ENCODE assay signal across 6 cellular contexts in the genomic region with DNA sequence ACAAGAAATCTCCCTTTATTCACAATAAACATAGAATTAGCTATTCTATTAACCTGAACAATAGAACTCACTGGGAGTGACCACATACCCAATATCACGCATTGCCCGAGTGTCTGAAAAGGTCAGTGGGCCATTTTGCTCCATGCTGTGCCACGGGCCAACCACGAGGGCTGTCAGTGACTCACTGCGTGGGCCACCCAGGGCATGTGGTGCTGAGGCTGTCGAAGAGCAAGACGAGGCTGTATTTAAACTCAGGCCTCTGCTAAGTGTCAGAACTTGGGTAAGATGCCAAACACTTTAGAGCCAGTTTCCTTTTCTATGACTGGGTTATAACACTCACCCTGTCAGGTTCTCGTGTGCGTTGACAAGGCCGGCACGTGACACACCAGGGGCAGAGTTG. TPM values are rescaled to one million over a fixed set of nuclear protein-coding genes. Genes with fewer than 3 reads are reported as not detected.
DNase-seq lines count a peak whose midpoint lies in the region; ATAC-seq, FAIRE-seq and TF ChIP-seq lines count a peak whose summit lies in the region.
"Not testable (repeated sequence)": the region's sequence is repeated elsewhere in the genome, so short reads cannot be mapped to it uniquely, and the experiment has no call there.
"Had no signal": no experiment of that assay in that cellular context is flagged by ENCODE, and none has a peak within 500 bp of the region (broad histone marks: within the 10 kb centered on the region; RNA-seq: fewer than 3 reads in every experiment).

No MANE protein-coding gene starts in this region.

- peaks cover 8 to 10% of the 10 kb centered on the region in 2 experiments; a peak in 4 of 5 replicates for H3K27me3 ChIP-seq in K562 (ENCODE audit: control insufficient read depth in 2 of 2, insufficient read depth in 2 of 2, low read length in 2 of 2)

- H3K4me3 ChIP-seq in K562: not testable (repeated sequence)

- not testable (repeated sequence) for TF ChIP-seq RAD21 in K562 (CRISPR knock-in tag; conservative IDR thresholded peaks at IDR 0.05 in 1 of 2, IDR thresholded peaks at IDR 0.05 in 1 of 2)

- not testable (repeated sequence) for H3K79me2 ChIP-seq in K562 (ENCODE audit: control insufficient read depth, insufficient read depth, low read length)

- not testable (repeated sequence) for H3K36me3 Mint-ChIP-seq in stimulated activated effector memory CD8-positive, alpha-beta T cell treated with anti-CD3 and anti-CD28 coated beads, Interleukin-12 subunit alpha, Interleukin-12 subunit beta, amount 100 ng/mL, for 72 hours

- WGBS in K562 (ENCODE audit: insufficient coverage, low coverage, missing lambda C conversion rate): 0% methylated on average over 7 of the region's 11 CpGs

- not testable (repeated sequence) for H3K9me1 ChIP-seq in K562 (ENCODE audit: control insufficient read depth, insufficient read depth, low read length)

- not testable (repeated sequence) for H3K9me3 Mint-ChIP-seq in stimulated activated effector memory CD8-positive, alpha-beta T cell treated with anti-CD3 and anti-CD28 coated beads, Interleukin-12 subunit alpha, Interleukin-12 subunit beta, amount 100 ng/mL, for 72 hours

- H3K27ac Mint-ChIP-seq in stimulated activated effector memory CD8-positive, alpha-beta T cell treated with anti-CD3 and anti-CD28 coated beads, Interleukin-12 subunit alpha, Interleukin-12 subunit beta, amount 100 ng/mL, for 72 hours: not testable (repeated sequence)

- CTCF ChIA-PET in K562 (lab: Yijun Ruan, JAX; ENCODE audit: low intra/inter-chr PET ratio): not testable (repeated sequence)

- not testable (repeated sequence) for H3K9ac ChIP-seq in K562 (ENCODE audit: insufficient read depth in 1 of 2, low read depth in 2 of 2, low read length in 2 of 2)

- in situ Hi-C loops in SK-MEL-5 (cut with HindIII; ENCODE audit: low pct_unique_long_range_greater_than_20kb, low sequenced_read_pairs); K562 (cut with MboI): not testable (repeated sequence)

- intact Hi-C loops in K562 (cut with micrococcal nuclease); Right ventricle myocardium superior (cut with DNase I); left ventricle myocardium superior (cut with micrococcal nuclease): not testable (repeated sequence)

- H4K20me1 ChIP-seq in K562 (replicated peaks; ENCODE audit: control insufficient read depth, insufficient read depth, low read length): not testable (repeated sequence)

- H3K4me2 ChIP-seq in K562 (ENCODE audit: insufficient read depth, low read length): not testable (repeated sequence)

- not testable (repeated sequence) for H3K9me3 ChIP-seq in K562 (replicated peaks; ENCODE audit: control insufficient read depth, insufficient read depth, low read depth, low read length)

- TF ChIP-seq POLR2A in K562 (conservative IDR thresholded peaks at IDR 0.05): not testable (repeated sequence)

- BruUV-seq in K562 (replicated peaks; lab: Mats Ljungman, UMichigan): not testable (repeated sequence)

- FAIRE-seq in K562 (lab: Jason Lieb, UNC): not testable (repeated sequence)

- not testable (repeated sequence) for H3K4me3 Mint-ChIP-seq in stimulated activated effector memory CD8-positive, alpha-beta T cell treated with anti-CD3 and anti-CD28 coated beads, Interleukin-12 subunit alpha, Interleukin-12 subunit beta, amount 100 ng/mL, for 72 hours

- H3K36me3 ChIP-seq in K562 (ENCODE audit: control insufficient read depth, insufficient read depth, low read length): not testable (repeated sequence)

- H3K4me1 ChIP-seq in K562 (replicated peaks in 1 of 2; ENCODE audit: control insufficient read depth in 2 of 2, insufficient read depth in 2 of 2, low read length in 2 of 2): not testable (repeated sequence)

- DNase-seq in SK-MEL-5 (ENCODE audit: low read depth, low spot score): peak; percentile 29
- DNase-seq in K562 (ENCODE audit: extremely low read depth in 1 of 4, low spot score in 3 of 4); Right ventricle myocardium superior; left ventricle myocardium superior; stimulated activated effector memory CD8-positive, alpha-beta T cell treated with anti-CD3 and anti-CD28 coated beads, Interleukin-12 subunit alpha, Interleukin-12 subunit beta, amount 100 ng/mL, for 72 hours (ENCODE audit: low spot score in 2 of 2): not testable (repeated sequence)

- not testable (repeated sequence) for TF ChIP-seq EP300 in K562 (IDR thresholded peaks at IDR 0.05; ENCODE audit: low read length)

- H2AFZ ChIP-seq in K562 (ENCODE audit: low read depth, low read length): not testable (repeated sequence)

- H3K4me1 Mint-ChIP-seq in stimulated activated effector memory CD8-positive, alpha-beta T cell treated with anti-CD3 and anti-CD28 coated beads, Interleukin-12 subunit alpha, Interleukin-12 subunit beta, amount 100 ng/mL, for 72 hours: not testable (repeated sequence)

- POLR2A ChIA-PET in K562 (lab: Yijun Ruan, JAX): not testable (repeated sequence)

- ATAC-seq in K562: not testable (repeated sequence)
- ATAC-seq in Right ventricle myocardium superior (ENCODE audit: poor library complexity): peak; percentile 72
- ATAC-seq in left ventricle myocardium superior: peak; percentile 83
- ATAC-seq in stimulated activated effector memory CD8-positive, alpha-beta T cell treated with anti-CD3 and anti-CD28 coated beads, Interleukin-12 subunit alpha, Interleukin-12 subunit beta, amount 100 ng/mL, for 72 hours: peak; percentile 74

- H3K27ac ChIP-seq in K562 (ENCODE audit: extremely low read depth, low read depth, low read length): not testable (repeated sequence)

- TF ChIP-seq CTCF in K562 (IDR thresholded peaks at IDR 0.05 in 2 of 3, conservative IDR thresholded peaks at IDR 0.05 in 1 of 3; ENCODE audit: insufficient read depth in 2 of 3, low read depth in 1 of 3, low read length in 3 of 3): not testable (repeated sequence)

TF ChIP-seq in K562, 482 proteins besides CTCF, POLR2A, EP300 and RAD21:
- TF ChIP-seq EGR1 (conservative IDR thresholded peaks at IDR 0.05): 0 out of 2 replicates have a peak, but pooled peaks have one; percentile 11
TF ChIP-seq in K562: peak in this region for 1; not testable (repeated sequence) for 481.

RNA-seq across cellular contexts. Expression of a gene that starts 54.8 kb away (rescaled TPM):
- total RNA-seq in SK-MEL-5 (2014; rRNA removed; shearing (Covaris generic)): 0.53 and 1.8 TPM in 2 replicates
- 0.24 and 0.30 TPM in 2 replicates for polyA plus RNA-seq in SK-MEL-5 (2015; cell fraction: cytosol; rRNA removed)
- 0.16 and 0.28 TPM in 2 replicates for polyA plus RNA-seq in SK-MEL-5 (2015; cell fraction: nucleus; rRNA removed)
- not detected in 2 replicates for total RNA-seq in K562 (2011; cell fraction: chromatin; rRNA removed; ENCODE audit: low replicate concordance)
- not detected in 2 replicates for total RNA-seq in K562 (2011; cell fraction: nucleolus; rRNA removed)
- not detected in 2 replicates for total RNA-seq in K562 (2011; cell fraction: nucleoplasm; rRNA removed)
- total RNA-seq in K562 (2014; rRNA removed) (not detected in 2 replicates), K562 (2014; rRNA removed; fragmentation: Illumina TruSeq; extraction: Trizol) (not detected in 2 replicates), K562 (2015; rRNA removed; fragmentation: Illumina TruSeq; extraction: Trizol) (not detected in 2 replicates), K562 (2021) (0.02 and 0.04 TPM in 2 replicates), Right ventricle myocardium superior (not detected), left ventricle myocardium superior (not detected)
- polyA plus RNA-seq in K562 (2011; rRNA removed) (not detected in 2 replicates), K562 (2014; fragmentation: Illumina TruSeq; extraction: Trizol) (not detected in 2 replicates), K562 (2014; fragmentation: Nextera tagmentation; extraction: Ambion mirVana) (not detected), K562 (2014; rRNA removed) (not detected in 2 replicates)
- not detected in 2 replicates for polyA plus RNA-seq in K562 (2011; cell fraction: cytosol; rRNA removed)
- not detected in 2 replicates for polyA plus RNA-seq in K562 (2011; cell fraction: nucleus; rRNA removed)
- 0.01 TPM in 2 replicates for polyA plus RNA-seq in K562 (2012)
- polyA minus RNA-seq in K562 (2011; rRNA and poly(A)+ RNA removed): not detected in 2 replicates
- polyA minus RNA-seq in K562 (2011; cell fraction: cytosol; rRNA and poly(A)+ RNA removed): not detected in 2 replicates
- not detected in 2 replicates for polyA minus RNA-seq in K562 (2011; cell fraction: nucleus; rRNA and poly(A)+ RNA removed)
- total RNA-seq: CD4-positive, alpha-beta memory T cell had no signal
- polyA plus RNA-seq: CD4-positive, alpha-beta memory T cell had no signal
